ENCODE assay signal across 17 cellular contexts in genomic region chr11:19730373-19730772, GRCh38. TPM values are rescaled to one million over a fixed set of nuclear protein-coding genes. Genes with fewer than 3 reads are reported as not detected.
DNase-seq lines count a peak whose midpoint lies in the region; ATAC-seq and TF ChIP-seq lines count a peak whose summit lies in the region.
"Had no signal": no experiment of that assay in that cellular context is flagged by ENCODE, and none has a peak within 500 bp of the region (broad histone marks: within the 10 kb centered on the region; RNA-seq: fewer than 3 reads in every experiment).

No MANE protein-coding gene starts in this region.

- H3K27ac ChIP-seq in coronary artery (peak overlapping the region; percentile 86 to 95), temporal lobe (ENCODE audit: low read depth, low read length) (peak overlapping the region; percentile 32)
- H3K27ac ChIP-seq: BLaER1, parathyroid adenoma, SJSA1 had no signal

- H3K4me3 ChIP-seq in coronary artery, result peak overlapping the region; percentile 21
- H3K4me3 ChIP-seq: BLaER1, SJSA1 had no signal

- DNase-seq in NCI-H1694 (lab: John Stamatoyannopoulos, UW) (peak; percentile 83), coronary artery (ENCODE audit: low spot score) (peak; percentile 89), hypothalamus (lab: John Stamatoyannopoulos, UW) (peak in 43 of 51 donors; percentile 25 to 85 (median 65)), AG08396 (ENCODE audit: low spot score) (no peak), type B pancreatic cell (ENCODE audit: extremely low spot score, unreplicated experiment) (no peak), GF-D8 (lab: John Stamatoyannopoulos, UW) (no peak)
- DNase-seq: activated CD4-positive, alpha-beta T cell treated with anti-CD3 and anti-CD28 coated beads for 48 hours; activated naive CD4-positive, alpha-beta T cell treated with anti-CD3 and anti-CD28 coated beads, Interleukin-2, amount 10 ng/mL, durations not matched to agents 7 days and 5 days; activated T-cell treated with anti-CD3 and anti-CD28 coated beads for 4 hours; DMS153; Kasumi-1; NCI-H187 had no signal

- no peak overlapping the region for H3K27ac Mint-ChIP-seq in type B pancreatic cell
- H3K27ac Mint-ChIP-seq: activated naive CD4-positive, alpha-beta T cell treated with anti-CD3 and anti-CD28 coated beads, Interleukin-2, amount 10 ng/mL, durations not matched to agents 7 days and 5 days had no signal

- TF ChIP-seq CTCF in coronary artery (IDR thresholded peaks at IDR 0.05), result no peak
- TF ChIP-seq CTCF in type B pancreatic cell (conservative IDR thresholded peaks at IDR 0.05), result no peak

- no peaks in the 10 kb centered on the region for H3K9me3 Mint-ChIP-seq in type B pancreatic cell
- H3K9me3 Mint-ChIP-seq: activated naive CD4-positive, alpha-beta T cell treated with anti-CD3 and anti-CD28 coated beads, Interleukin-2, amount 10 ng/mL, durations not matched to agents 7 days and 5 days had no signal

- no peak overlapping the region for H3K4me3 Mint-ChIP-seq in type B pancreatic cell
- H3K4me3 Mint-ChIP-seq: activated naive CD4-positive, alpha-beta T cell treated with anti-CD3 and anti-CD28 coated beads, Interleukin-2, amount 10 ng/mL, durations not matched to agents 7 days and 5 days had no signal

- H3K4me1 Mint-ChIP-seq in type B pancreatic cell (ENCODE audit: unreplicated experiment), result peaks cover 6% of the 10 kb centered on the region
- H3K4me1 Mint-ChIP-seq: activated naive CD4-positive, alpha-beta T cell treated with anti-CD3 and anti-CD28 coated beads, Interleukin-2, amount 10 ng/mL, durations not matched to agents 7 days and 5 days had no signal

- no peak for ATAC-seq in GM18907 (IDR thresholded peaks at IDR 0.05; ENCODE audit: unreplicated experiment)

- no peaks in the 10 kb centered on the region for H3K36me3 Mint-ChIP-seq in type B pancreatic cell
- H3K36me3 Mint-ChIP-seq: activated naive CD4-positive, alpha-beta T cell treated with anti-CD3 and anti-CD28 coated beads, Interleukin-2, amount 10 ng/mL, durations not matched to agents 7 days and 5 days had no signal

- H3K27me3 Mint-ChIP-seq in type B pancreatic cell, result peaks cover 6% of the 10 kb centered on the region

RNA-seq across cellular contexts. Expression of gene NAV2, which starts 17.7 kb away (rescaled TPM):
- total RNA-seq in temporal lobe (22.9 TPM), type B pancreatic cell (ENCODE audit: low replicate concordance) (34.3 and 54.2 TPM in 2 replicates)

Comparison
In these comparisons a context has a peak if more than half of its experiments do, and no peak if none do; other contexts are left out.
1. DNase-seq: peak in NCI-H1694 (single experiment), coronary artery (single experiment) and hypothalamus (43 of 51); none in AG08396 (single experiment), type B pancreatic cell (single experiment) and GF-D8 (single experiment).